ENCODE assay signal across 13 cellular contexts in genomic region chr15:65008989-65009388, GRCh38. TPM values are rescaled to one million over a fixed set of nuclear protein-coding genes. Genes with fewer than 3 reads are reported as not detected.
DNase-seq lines count a peak whose midpoint lies in the region; ATAC-seq and TF ChIP-seq lines count a peak whose summit lies in the region.
"Had no signal": no experiment of that assay in that cellular context is flagged by ENCODE, and none has a peak within 500 bp of the region (broad histone marks: within the 10 kb centered on the region; RNA-seq: fewer than 3 reads in every experiment).

No MANE protein-coding gene starts in this region.

- TF ChIP-seq CTCF in GM10266 (IDR thresholded peaks at IDR 0.05; ENCODE audit: control insufficient read depth, insufficient read depth, low read depth, missing control alignments) = peak; percentile 34
- peak; percentile 44 for TF ChIP-seq CTCF in Loucy (conservative IDR thresholded peaks at IDR 0.05; ENCODE audit: low read length)
- no peak for TF ChIP-seq CTCF in activated B cell treated with CpG ODN at 0.5 μM for 24 hours (IDR thresholded peaks at IDR 0.05)

- intact Hi-C loops in activated B cell treated with CpG ODN at 0.5 μM for 24 hours (cut with micrococcal nuclease) = loop anchor here (1.0 to 2.0 kb wide), 2 partner anchors 18 to 278 kb away; no protein-coding TSS in a partner anchor

- POLR2A ChIA-PET in activated B cell treated with CpG ODN at 0.5 μM for 24 hours (lab: Charles Lee) = interaction anchor here (1.4 kb wide), 1 partner anchor 19 kb away, joined by 7 read pairs; the partner anchor contains the start of gene SPG21
- POLR2A ChIA-PET in activated CD8-positive, alpha-beta T cell treated with anti-CD3 and anti-CD28 coated beads, Interleukin-2, amount 10 ng/mL, durations not matched to agents 7 days and 5 days (lab: Charles Lee) = no interaction called here

- H3K9me3 Mint-ChIP-seq in activated B cell treated with CpG ODN at 0.5 μM for 24 hours (peaks cover 6% of the 10 kb centered on the region), naive B cell (peaks cover 0 to 7% (median 5%) of the 10 kb centered on the region in 7 donors)
- H3K9me3 Mint-ChIP-seq in activated CD8-positive, alpha-beta T cell treated with anti-CD3 and anti-CD28 coated beads, Interleukin-2, amount 10 ng/mL, durations not matched to agents 7 days and 5 days (ENCODE audit: insufficient read depth) = peaks cover 7% of the 10 kb centered on the region

- no peak overlapping the region for H2AFZ ChIP-seq in Loucy (ENCODE audit: low read length)

- CTCF ChIA-PET in activated B cell treated with CpG ODN at 0.5 μM for 24 hours (lab: Charles Lee) = interaction anchor here (1.0 to 2.0 kb wide), 9 partner anchors 9 to 281 kb away, joined by 3 to 6 read pairs (median 4); partner anchors contain the start of gene SPG21
- CTCF ChIA-PET in activated CD8-positive, alpha-beta T cell treated with anti-CD3 and anti-CD28 coated beads, Interleukin-2, amount 10 ng/mL, durations not matched to agents 7 days and 5 days (lab: Charles Lee) = interaction anchor here (0.9 to 1.4 kb wide), 11 partner anchors 9 to 277 kb away, joined by 3 to 10 read pairs (median 5); no protein-coding TSS in a partner anchor

- H3K27me3 Mint-ChIP-seq in activated B cell treated with CpG ODN at 0.5 μM for 24 hours (no peaks in the 10 kb centered on the region), naive B cell (no peaks in the 10 kb centered on the region)
- no peaks in the 10 kb centered on the region for H3K27me3 Mint-ChIP-seq in activated CD8-positive, alpha-beta T cell treated with anti-CD3 and anti-CD28 coated beads, Interleukin-2, amount 10 ng/mL, durations not matched to agents 7 days and 5 days (ENCODE audit: low read depth)
- H3K27me3 Mint-ChIP-seq: activated naive CD8-positive, alpha-beta T cell treated with anti-CD3 and anti-CD28 coated beads, Interleukin-2, amount 10 ng/mL, durations not matched to agents 7 days and 5 days; naive thymus-derived CD4-positive, alpha-beta T cell had no signal

- H3K36me3 Mint-ChIP-seq in activated B cell treated with CpG ODN at 0.5 μM for 24 hours (ENCODE audit: low read depth) (peaks cover 39% of the 10 kb centered on the region), naive B cell (peaks cover 12% of the 10 kb centered on the region in 2 donors)
- peaks cover 26% of the 10 kb centered on the region for H3K36me3 Mint-ChIP-seq in activated CD8-positive, alpha-beta T cell treated with anti-CD3 and anti-CD28 coated beads, Interleukin-2, amount 10 ng/mL, durations not matched to agents 7 days and 5 days (ENCODE audit: low read depth)

- ATAC-seq in activated B cell treated with CpG ODN at 0.5 μM for 24 hours (ENCODE audit: low read depth) (peak; percentile 60), naive B cell (ENCODE audit: low read depth in 2 of 2) (peak; percentile 32 to 36), GM18907 (IDR thresholded peaks at IDR 0.05; ENCODE audit: unreplicated experiment) (no peak)
- ATAC-seq in activated CD8-positive, alpha-beta T cell treated with anti-CD3 and anti-CD28 coated beads, Interleukin-2, amount 10 ng/mL, durations not matched to agents 7 days and 5 days = no peak
- ATAC-seq: naive thymus-derived CD4-positive, alpha-beta T cell had no signal

- DNase-seq in GM10266 (ENCODE audit: extremely low spot score) = no peak
- no peak for DNase-seq in activated B cell treated with CpG ODN at 0.5 μM for 24 hours
- no peak for DNase-seq in naive B cell
- DNase-seq in activated CD8-positive, alpha-beta T cell treated with anti-CD3 and anti-CD28 coated beads, Interleukin-2, amount 10 ng/mL, durations not matched to agents 7 days and 5 days = no peak
- DNase-seq in cerebellar nuclear complex (lab: John Stamatoyannopoulos, UW) = no peak
- DNase-seq: activated CD4-positive, alpha-beta T cell treated with anti-CD3 and anti-CD28 coated beads, Interleukin-2, amount 50 U/mL, for 48 hours; activated naive CD8-positive, alpha-beta T cell treated with anti-CD3 and anti-CD28 coated beads, Interleukin-2, amount 10 ng/mL, durations not matched to agents 7 days and 5 days; effector CD8-positive, alpha-beta T cell; naive thymus-derived CD4-positive, alpha-beta T cell; Right ventricle myocardium superior; stimulated activated naive CD4-positive, alpha-beta T cell had no signal

- H3K4me1 Mint-ChIP-seq in activated B cell treated with CpG ODN at 0.5 μM for 24 hours (peaks cover 6% of the 10 kb centered on the region), naive B cell (peaks cover 5 to 7% (median 5%) of the 10 kb centered on the region in 3 donors)
- H3K4me1 Mint-ChIP-seq in activated CD8-positive, alpha-beta T cell treated with anti-CD3 and anti-CD28 coated beads, Interleukin-2, amount 10 ng/mL, durations not matched to agents 7 days and 5 days (ENCODE audit: low read depth) = no peaks in the 10 kb centered on the region
- H3K4me1 Mint-ChIP-seq: activated naive CD8-positive, alpha-beta T cell treated with anti-CD3 and anti-CD28 coated beads, Interleukin-2, amount 10 ng/mL, durations not matched to agents 7 days and 5 days had no signal

- no peak overlapping the region for H3K4me3 ChIP-seq in Loucy (ENCODE audit: low read length, poor library complexity, severe bottlenecking)

- no peaks in the 10 kb centered on the region for H3K9me2 ChIP-seq in Loucy (replicated peaks; ENCODE audit: low read depth, low read length)

- H3F3A ChIP-seq in Loucy (ENCODE audit: low read depth) = no peaks in the 10 kb centered on the region

- no peak overlapping the region for H3K27ac Mint-ChIP-seq in activated B cell treated with CpG ODN at 0.5 μM for 24 hours
- no peak overlapping the region for H3K27ac Mint-ChIP-seq in naive B cell
- H3K27ac Mint-ChIP-seq in activated CD8-positive, alpha-beta T cell treated with anti-CD3 and anti-CD28 coated beads, Interleukin-2, amount 10 ng/mL, durations not matched to agents 7 days and 5 days = no peak overlapping the region
- H3K27ac Mint-ChIP-seq: activated naive CD8-positive, alpha-beta T cell treated with anti-CD3 and anti-CD28 coated beads, Interleukin-2, amount 10 ng/mL, durations not matched to agents 7 days and 5 days had no signal

- H4K20me1 ChIP-seq in Loucy (ENCODE audit: insufficient read depth, low read length, poor library complexity, severe bottlenecking) = no peaks in the 10 kb centered on the region

- no peaks in the 10 kb centered on the region for H3K4me1 ChIP-seq in Loucy (ENCODE audit: insufficient read depth, low read length, poor library complexity, severe bottlenecking)

- peaks cover 6% of the 10 kb centered on the region; the same call in 1 of the 2 replicates for H3K36me3 ChIP-seq in Loucy (ENCODE audit: insufficient read depth, low read length)

- no peak overlapping the region for H3K9ac ChIP-seq in Loucy (ENCODE audit: low read depth, low read length, poor library complexity, severe bottlenecking)

- no peaks in the 10 kb centered on the region for H3K27me3 ChIP-seq in Loucy (ENCODE audit: insufficient read depth, low read length, poor library complexity, severe bottlenecking)

- H3K4me2 ChIP-seq in Loucy (ENCODE audit: low read depth, low read length, poor library complexity, severe bottlenecking) = no peak overlapping the region

- H3K79me2 ChIP-seq in Loucy (ENCODE audit: insufficient read depth, low read length) = no peaks in the 10 kb centered on the region

- no peak overlapping the region for H3K4me3 Mint-ChIP-seq in activated B cell treated with CpG ODN at 0.5 μM for 24 hours
- H3K4me3 Mint-ChIP-seq in naive B cell = no peak overlapping the region
- H3K4me3 Mint-ChIP-seq in activated CD8-positive, alpha-beta T cell treated with anti-CD3 and anti-CD28 coated beads, Interleukin-2, amount 10 ng/mL, durations not matched to agents 7 days and 5 days = no peak overlapping the region
- H3K4me3 Mint-ChIP-seq: activated naive CD8-positive, alpha-beta T cell treated with anti-CD3 and anti-CD28 coated beads, Interleukin-2, amount 10 ng/mL, durations not matched to agents 7 days and 5 days; naive thymus-derived CD4-positive, alpha-beta T cell had no signal

- H3K9me3 ChIP-seq in Loucy (ENCODE audit: insufficient read depth, low read depth, low read length) = peaks cover 6% of the 10 kb centered on the region; the same call in 1 of the 2 replicates

RNA-seq across cellular contexts. Expression of gene SPG21, which starts 19.3 kb away (rescaled TPM):
- 74.7 and 75.7 TPM in 2 replicates for total RNA-seq in activated B cell treated with CpG ODN at 0.5 μM for 24 hours
- polyA plus RNA-seq in naive B cell (ENCODE audit: low read depth in 6 of 6) = 100 to 1,000 TPM; 190 to 258 (median 205) TPM
- 10 to 100 TPM; 53.8 to 55.1 TPM for total RNA-seq in activated CD8-positive, alpha-beta T cell treated with anti-CD3 and anti-CD28 coated beads, Interleukin-2, amount 10 ng/mL, durations not matched to agents 7 days and 5 days

RNA-seq across cellular contexts. Expression of gene MTFMT, which starts 20.4 kb away (rescaled TPM):
- 9.8 and 13.5 TPM in 2 replicates for total RNA-seq in activated B cell treated with CpG ODN at 0.5 μM for 24 hours
- 10 to 100 TPM; 16.3 to 25.2 (median 19.5) TPM for polyA plus RNA-seq in naive B cell (ENCODE audit: low read depth in 6 of 6)
- 10 to 100 TPM; 16.2 to 19.3 TPM for total RNA-seq in activated CD8-positive, alpha-beta T cell treated with anti-CD3 and anti-CD28 coated beads, Interleukin-2, amount 10 ng/mL, durations not matched to agents 7 days and 5 days

RNA-seq across cellular contexts. Expression of gene SLC51B, which starts 36.2 kb away (rescaled TPM):
- total RNA-seq in activated B cell treated with CpG ODN at 0.5 μM for 24 hours = not detected in 2 replicates
- not detected for polyA plus RNA-seq in naive B cell (ENCODE audit: low read depth in 6 of 6)
- not detected for total RNA-seq in activated CD8-positive, alpha-beta T cell treated with anti-CD3 and anti-CD28 coated beads, Interleukin-2, amount 10 ng/mL, durations not matched to agents 7 days and 5 days
- total RNA-seq: activated naive CD8-positive, alpha-beta T cell treated with anti-CD3 and anti-CD28 coated beads, Interleukin-2, amount 10 ng/mL, durations not matched to agents 7 days and 5 days; naive thymus-derived CD4-positive, alpha-beta T cell; Right ventricle myocardium superior had no signal
- polyA plus RNA-seq: naive thymus-derived CD4-positive, alpha-beta T cell had no signal

RNA-seq across cellular contexts. Expression of gene RASL12, which starts 58.8 kb away (rescaled TPM):
- total RNA-seq in activated B cell treated with CpG ODN at 0.5 μM for 24 hours = not detected in 2 replicates
- polyA plus RNA-seq in naive B cell (ENCODE audit: low read depth in 6 of 6) = not detected
- total RNA-seq in activated CD8-positive, alpha-beta T cell treated with anti-CD3 and anti-CD28 coated beads, Interleukin-2, amount 10 ng/mL, durations not matched to agents 7 days and 5 days = not detected
- total RNA-seq: activated naive CD8-positive, alpha-beta T cell treated with anti-CD3 and anti-CD28 coated beads, Interleukin-2, amount 10 ng/mL, durations not matched to agents 7 days and 5 days; naive thymus-derived CD4-positive, alpha-beta T cell had no signal
- polyA plus RNA-seq: naive thymus-derived CD4-positive, alpha-beta T cell had no signal

Comparison
In these comparisons a context has a peak if more than half of its experiments do, and no peak if none do; other contexts are left out.
1. ATAC-seq: peak in activated B cell treated with CpG ODN at 0.5 μM for 24 hours (single experiment) and naive B cell (2 of 2); none in activated CD8-positive, alpha-beta T cell treated with anti-CD3 and anti-CD28 coated beads, Interleukin-2, amount 10 ng/mL, durations not matched to agents 7 days and 5 days (single experiment) and GM18907 (single experiment).